ENCODE assay signal across 13 cellular contexts in the genomic region with DNA sequence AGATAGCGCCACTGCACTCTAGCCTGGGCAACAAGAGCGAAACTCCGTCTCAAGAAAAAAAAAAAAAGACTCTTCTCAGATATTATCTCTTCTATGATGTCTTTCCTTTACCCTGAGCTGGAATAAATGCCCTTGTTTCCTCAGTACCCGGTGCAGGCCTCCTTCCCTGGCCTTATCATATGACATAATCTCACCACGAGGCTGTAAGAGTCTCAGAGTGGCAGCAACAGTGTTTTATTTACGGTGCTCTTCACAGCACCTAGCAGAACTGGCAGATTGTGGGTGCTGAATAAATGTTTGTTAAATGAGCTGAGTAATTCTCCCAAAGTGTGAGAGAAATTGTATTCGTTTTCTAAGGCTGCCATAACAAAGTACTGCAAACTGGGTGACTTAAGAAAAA.
DNase-seq lines count a peak whose midpoint lies in the region; ATAC-seq and TF ChIP-seq lines count a peak whose summit lies in the region.
"Had no signal": no experiment of that assay in that cellular context is flagged by ENCODE, and none has a peak within 500 bp of the region (broad histone marks: within the 10 kb centered on the region; RNA-seq: fewer than 3 reads in every experiment).

No MANE protein-coding gene starts in this region.

- CTCF ChIA-PET in PC-3 (lab: Charles Lee), result no interaction called here

- H3K4me1 ChIP-seq in PC-3 (ENCODE audit: insufficient read depth, low read length), result no peaks in the 10 kb centered on the region

- no peaks in the 10 kb centered on the region for H3K36me3 Mint-ChIP-seq in chondrocyte (ENCODE audit: low read depth)
- H3K36me3 Mint-ChIP-seq: type B pancreatic cell had no signal

- no peak overlapping the region for H3K9ac ChIP-seq in PC-3 (ENCODE audit: low read length)

- H3K27me3 ChIP-seq in PC-3 (ENCODE audit: low read length), result no peaks in the 10 kb centered on the region
- H3K27me3 ChIP-seq: SJSA1 had no signal

- intact Hi-C loops in PC-3 (cut with micrococcal nuclease), result no loop called here

- POLR2A ChIA-PET in PC-3 (lab: Charles Lee; ENCODE audit: unreplicated experiment), result no interaction called here

- TF ChIP-seq CTCF in PC-3 (conservative IDR thresholded peaks at IDR 0.05; ENCODE audit: low read depth, low read length) (no peak), chondrocyte (IDR thresholded peaks at IDR 0.05) (no peak)

- peak overlapping the region; percentile 60 for H3K27ac Mint-ChIP-seq in chondrocyte (ENCODE audit: unreplicated experiment)
- H3K27ac Mint-ChIP-seq: type B pancreatic cell had no signal

- no peaks in the 10 kb centered on the region for H3K9me3 ChIP-seq in PC-3 (ENCODE audit: low read length)
- H3K9me3 ChIP-seq: SJSA1 had no signal

- ATAC-seq in PC-3 (no peak), HG03095 (IDR thresholded peaks at IDR 0.05; ENCODE audit: unreplicated experiment) (no peak), GM21619 (IDR thresholded peaks at IDR 0.05; ENCODE audit: unreplicated experiment) (no peak)

- H3K27ac ChIP-seq in PC-3 (ENCODE audit: low read length), result no peak overlapping the region
- H3K27ac ChIP-seq: SJSA1 had no signal

- no peak overlapping the region for H3K4me2 ChIP-seq in PC-3 (ENCODE audit: low read length)

- H3F3A ChIP-seq in PC-3 (ENCODE audit: low read length, unreplicated experiment), result no peaks in the 10 kb centered on the region

- H4K20me1 ChIP-seq in PC-3 (ENCODE audit: low read length), result no peaks in the 10 kb centered on the region

- H3K4me3 ChIP-seq in PC-3 (ENCODE audit: low read length), result no peak overlapping the region
- H3K4me3 ChIP-seq: SJSA1 had no signal

- DNase-seq in ELR (ENCODE audit: low read depth) (peak; percentile 41), PC-3 (no peak), chondrocyte (ENCODE audit: low spot score) (no peak), renal cortical epithelial cell (ENCODE audit: low read depth) (peak; percentile 49), AG20443 (ENCODE audit: low spot score) (no peak), NCI-H2196 (lab: John Stamatoyannopoulos, UW; ENCODE audit: unreplicated experiment) (no peak)
- DNase-seq: cortex of kidney, NCI-H2081, right cardiac atrium had no signal

- no peaks in the 10 kb centered on the region for H3K79me2 ChIP-seq in PC-3 (ENCODE audit: low read length)

- H3K4me3 Mint-ChIP-seq in chondrocyte (ENCODE audit: unreplicated experiment), result no peak overlapping the region
- H3K4me3 Mint-ChIP-seq: type B pancreatic cell had no signal

- no TSS peak for BruUV-seq in PC-3 (replicated peaks; lab: Mats Ljungman, UMichigan)

- peaks cover 34% of the 10 kb centered on the region for H3K4me1 Mint-ChIP-seq in chondrocyte (ENCODE audit: low read depth)

- H3K36me3 ChIP-seq in PC-3 (ENCODE audit: low read depth, low read length), result no peaks in the 10 kb centered on the region
- H3K36me3 ChIP-seq: SJSA1 had no signal

- H3K9me3 Mint-ChIP-seq in chondrocyte (ENCODE audit: low read depth), result peaks cover 3% of the 10 kb centered on the region
- H3K9me3 Mint-ChIP-seq: type B pancreatic cell had no signal

- no peaks in the 10 kb centered on the region for H3K9me2 ChIP-seq in PC-3 (replicated peaks; ENCODE audit: low read length)

- H3K27me3 Mint-ChIP-seq in chondrocyte (ENCODE audit: low read depth), result no peaks in the 10 kb centered on the region
- H3K27me3 Mint-ChIP-seq: type B pancreatic cell had no signal

- H2AFZ ChIP-seq in PC-3 (ENCODE audit: low read length), result peak overlapping the region; percentile 25; the same call in 1 of the 2 replicates

Comparison
In these comparisons a context has a peak if more than half of its experiments do, and no peak if none do; other contexts are left out.
1. DNase-seq: peak in ELR (single experiment) and renal cortical epithelial cell (single experiment); none in PC-3 (single experiment), chondrocyte (single experiment), AG20443 (single experiment) and NCI-H2196 (single experiment).